Comparison of ENCODE assay signal across 9 cellular contexts in the genomic region with DNA sequence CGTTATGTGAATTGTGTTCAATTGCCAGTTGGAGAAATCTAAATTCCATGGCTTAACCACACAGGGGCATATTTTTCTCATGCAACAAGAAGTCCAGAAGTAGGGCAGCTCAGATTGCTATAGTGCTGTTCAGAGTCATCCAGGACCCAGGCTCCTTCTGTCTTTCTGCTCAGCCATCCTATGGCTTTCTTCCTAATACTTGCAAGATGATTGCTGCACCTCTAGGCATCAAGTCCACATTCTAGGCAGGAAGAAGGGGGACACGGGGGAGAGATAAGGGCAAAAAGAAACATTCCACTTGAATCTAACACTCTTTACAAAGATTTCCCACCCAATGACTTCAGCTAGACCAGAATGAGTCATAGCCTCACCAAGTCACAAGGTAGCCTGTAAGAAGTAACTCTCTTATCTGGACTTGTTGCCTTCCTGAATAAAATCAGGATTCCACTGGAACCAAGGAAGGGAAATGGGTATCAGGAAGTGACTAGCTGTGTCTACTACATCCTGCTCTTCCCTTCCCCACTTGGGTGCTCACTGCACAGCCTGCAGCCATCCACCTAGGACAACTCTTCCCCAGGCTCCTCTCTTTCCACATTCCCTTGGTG. TPM values are rescaled to one million over a fixed set of nuclear protein-coding genes. Genes with fewer than 3 reads are reported as not detected.
DNase-seq lines count a peak whose midpoint lies in the region; ATAC-seq lines count a peak whose summit lies in the region.
"Had no signal": no experiment of that assay in that cellular context is flagged by ENCODE, and none has a peak within 500 bp of the region (broad histone marks: within the 10 kb centered on the region; RNA-seq: fewer than 3 reads in every experiment).

No MANE protein-coding gene starts in this region.

- no peak for ATAC-seq in HG02884 (IDR thresholded peaks at IDR 0.05; ENCODE audit: unreplicated experiment)
- ATAC-seq in HG02642 (IDR thresholded peaks at IDR 0.05; ENCODE audit: poor library complexity, unreplicated experiment): no peak

- H3K4me3 Mint-ChIP-seq in activated T-helper 1 cell treated with anti-CD3 and anti-CD28 coated beads, Interleukin-12 subunit alpha, Interleukin-12 subunit beta, Interleukin-2, Interleukin-4 antibody, amounts not matched to agents 30 ng/mL and 10 ng/mL and 1 ng/mL, durations not matched to agents 14 hours and 24 hours and 36 hours: peak overlapping the region; percentile 81

- H3K36me3 Mint-ChIP-seq in activated T-helper 1 cell treated with anti-CD3 and anti-CD28 coated beads, Interleukin-12 subunit alpha, Interleukin-12 subunit beta, Interleukin-2, Interleukin-4 antibody, amounts not matched to agents 30 ng/mL and 10 ng/mL and 1 ng/mL, durations not matched to agents 14 hours and 24 hours and 36 hours (ENCODE audit: low read depth): peaks cover 65% of the 10 kb centered on the region

- peak overlapping the region; percentile 89 for H3K27ac Mint-ChIP-seq in activated T-helper 1 cell treated with anti-CD3 and anti-CD28 coated beads, Interleukin-12 subunit alpha, Interleukin-12 subunit beta, Interleukin-2, Interleukin-4 antibody, amounts not matched to agents 30 ng/mL and 10 ng/mL and 1 ng/mL, durations not matched to agents 14 hours and 24 hours and 36 hours

- H3K4me1 Mint-ChIP-seq in activated T-helper 1 cell treated with anti-CD3 and anti-CD28 coated beads, Interleukin-12 subunit alpha, Interleukin-12 subunit beta, Interleukin-2, Interleukin-4 antibody, amounts not matched to agents 30 ng/mL and 10 ng/mL and 1 ng/mL, durations not matched to agents 14 hours and 24 hours and 36 hours (ENCODE audit: low read depth): peaks cover 72% of the 10 kb centered on the region

- intact Hi-C loops in activated T-helper 1 cell treated with anti-CD3 and anti-CD28 coated beads, Interleukin-12 subunit alpha, Interleukin-12 subunit beta, Interleukin-2, Interleukin-4 antibody, amounts not matched to agents 30 ng/mL and 10 ng/mL and 1 ng/mL, durations not matched to agents 14 hours and 24 hours and 36 hours (cut with micrococcal nuclease): loop anchor here (2.0 kb wide), 1 partner anchor 213 kb away; no protein-coding TSS in a partner anchor

- DNase-seq in AG08395 (ENCODE audit: low spot score) (peak; percentile 37), HCEC 1CT (peak; percentile 70), kidney glomerular epithelial cell (lab: John Stamatoyannopoulos, UW) (peak; percentile 50), NCI-H2029 treated with DMSO at 0.1 percent for 48 hours (lab: John Stamatoyannopoulos, UW) (no peak), NCI-H146 (lab: John Stamatoyannopoulos, UW) (no peak)
- DNase-seq in activated T-helper 1 cell treated with anti-CD3 and anti-CD28 coated beads, Interleukin-12 subunit alpha, Interleukin-12 subunit beta, Interleukin-2, Interleukin-4 antibody, amounts not matched to agents 30 ng/mL and 10 ng/mL and 1 ng/mL, durations not matched to agents 14 hours and 24 hours and 36 hours (ENCODE audit: low spot score): no peak
- DNase-seq: NCI-H187 treated with DMSO at 0.1 percent for 48 hours had no signal

- no peaks in the 10 kb centered on the region for H3K27me3 Mint-ChIP-seq in activated T-helper 1 cell treated with anti-CD3 and anti-CD28 coated beads, Interleukin-12 subunit alpha, Interleukin-12 subunit beta, Interleukin-2, Interleukin-4 antibody, amounts not matched to agents 30 ng/mL and 10 ng/mL and 1 ng/mL, durations not matched to agents 14 hours and 24 hours and 36 hours (ENCODE audit: insufficient read depth)

- no peaks in the 10 kb centered on the region for H3K9me3 Mint-ChIP-seq in activated T-helper 1 cell treated with anti-CD3 and anti-CD28 coated beads, Interleukin-12 subunit alpha, Interleukin-12 subunit beta, Interleukin-2, Interleukin-4 antibody, amounts not matched to agents 30 ng/mL and 10 ng/mL and 1 ng/mL, durations not matched to agents 14 hours and 24 hours and 36 hours

RNA-seq across cellular contexts. Expression of gene ERAP2, which starts 5.3 kb away (rescaled TPM):
- 52.9 and 54.4 TPM in 2 replicates for total RNA-seq in activated T-helper 1 cell treated with anti-CD3 and anti-CD28 coated beads, Interleukin-12 subunit alpha, Interleukin-12 subunit beta, Interleukin-2, Interleukin-4 antibody, amounts not matched to agents 30 ng/mL and 10 ng/mL and 1 ng/mL, durations not matched to agents 14 hours and 24 hours and 36 hours

RNA-seq across cellular contexts. Expression of gene LNPEP, which starts 54.3 kb away (rescaled TPM):
- 37.7 and 40.7 TPM in 2 replicates for total RNA-seq in activated T-helper 1 cell treated with anti-CD3 and anti-CD28 coated beads, Interleukin-12 subunit alpha, Interleukin-12 subunit beta, Interleukin-2, Interleukin-4 antibody, amounts not matched to agents 30 ng/mL and 10 ng/mL and 1 ng/mL, durations not matched to agents 14 hours and 24 hours and 36 hours

Comparison
In these comparisons a context has a peak if more than half of its experiments do, and no peak if none do; other contexts are left out.
1. DNase-seq: peak in AG08395 (single experiment), HCEC 1CT (single experiment) and kidney glomerular epithelial cell (single experiment); none in activated T-helper 1 cell treated with anti-CD3 and anti-CD28 coated beads, Interleukin-12 subunit alpha, Interleukin-12 subunit beta, Interleukin-2, Interleukin-4 antibody, amounts not matched to agents 30 ng/mL and 10 ng/mL and 1 ng/mL, durations not matched to agents 14 hours and 24 hours and 36 hours (single experiment), NCI-H2029 treated with DMSO at 0.1 percent for 48 hours (single experiment) and NCI-H146 (single experiment).